ENCODE assay signal across 1 cellular context in the genomic region with DNA sequence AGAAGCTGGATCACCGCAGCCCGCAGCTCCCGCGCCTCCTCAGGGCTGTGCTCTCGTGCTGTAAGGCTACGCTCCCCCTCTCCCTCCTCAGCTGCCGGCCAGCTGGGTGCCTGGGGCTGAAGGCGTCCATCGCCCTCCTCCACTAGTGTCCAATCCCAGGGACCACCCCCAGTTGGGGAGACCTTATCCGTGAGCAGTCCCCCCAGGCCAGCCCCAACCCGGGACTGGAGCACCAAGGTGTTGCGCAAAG.
TF ChIP-seq lines count a peak whose summit lies in the region.

No MANE protein-coding gene starts in this region.

TF ChIP-seq in GM12878, 131 proteins besides CTCF, POLR2A, EP300 and RAD21:
- TF ChIP-seq YY1 (IDR thresholded peaks at IDR 0.05; ENCODE audit: low read depth, low read length), result no peak
